8 cellular contexts compared by ENCODE assay signal in the genomic region with DNA sequence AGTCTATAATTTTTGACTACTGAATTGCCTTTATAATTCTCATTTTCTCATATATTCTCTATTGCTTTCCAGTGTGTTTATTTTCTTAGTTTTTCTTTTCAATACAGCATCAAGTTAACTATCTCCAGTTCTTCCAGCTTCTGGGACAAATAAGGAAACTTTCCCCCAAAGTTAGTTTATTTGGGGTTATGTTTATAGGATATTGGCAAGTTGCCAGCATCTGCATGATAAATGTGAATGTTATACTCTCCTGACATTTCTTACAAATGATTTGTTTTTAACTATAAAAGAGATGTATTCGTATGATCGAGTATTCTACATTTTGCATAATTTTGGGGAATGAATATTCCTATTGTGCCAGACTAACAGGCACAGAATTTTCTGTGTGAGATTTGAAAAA.
"Had no signal": no experiment of that assay in that cellular context is flagged by ENCODE, and none has a peak within 500 bp of the region (broad histone marks: within the 10 kb centered on the region; RNA-seq: fewer than 3 reads in every experiment).

No MANE protein-coding gene starts in this region.

- H3K9ac ChIP-seq: KMS-11 had no signal

- H2AFZ ChIP-seq: GM23338 had no signal

- DNase-seq: H9, HCEC 1CT, KBM-7 had no signal

- H3K4me2 ChIP-seq: GM23338, KMS-11 had no signal

- H3K27ac ChIP-seq: KMS-11 had no signal

- H3K4me3 ChIP-seq: GM23338 had no signal

- FAIRE-seq: H1, H54, HTR-8/SVneo had no signal
